In the genomic region with DNA sequence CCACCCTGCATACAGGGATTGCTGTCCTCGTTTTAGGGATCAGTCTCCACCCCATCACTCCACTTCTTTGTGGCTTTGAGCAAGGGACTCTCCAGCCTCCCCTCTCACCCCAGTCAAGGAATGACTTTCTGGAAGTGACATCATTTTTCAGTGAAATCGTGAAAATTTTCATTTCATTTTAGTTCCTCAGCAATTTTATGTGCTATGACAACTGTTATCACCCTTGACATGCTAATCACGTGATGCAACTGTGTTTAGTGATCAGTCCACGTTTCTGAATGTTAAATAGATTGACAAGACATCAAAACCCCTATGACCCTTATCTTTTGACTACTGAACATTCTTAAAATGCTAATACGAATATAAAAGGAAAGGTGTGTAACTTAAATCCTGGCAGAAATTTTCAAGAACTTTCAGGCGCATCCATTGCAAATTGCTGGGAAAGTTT, we compare ENCODE assay signal across 1 cellular context.
A peak's percentile ranks its signal among the peaks of the same experiment; 100 is the strongest.
TF ChIP-seq lines count a peak whose summit lies in the region.

No MANE protein-coding gene starts in this region.

TF ChIP-seq in K562, 482 proteins besides CTCF, POLR2A, EP300 and RAD21 (continued from another document and continues in another):
- TF ChIP-seq, protein P1, sequence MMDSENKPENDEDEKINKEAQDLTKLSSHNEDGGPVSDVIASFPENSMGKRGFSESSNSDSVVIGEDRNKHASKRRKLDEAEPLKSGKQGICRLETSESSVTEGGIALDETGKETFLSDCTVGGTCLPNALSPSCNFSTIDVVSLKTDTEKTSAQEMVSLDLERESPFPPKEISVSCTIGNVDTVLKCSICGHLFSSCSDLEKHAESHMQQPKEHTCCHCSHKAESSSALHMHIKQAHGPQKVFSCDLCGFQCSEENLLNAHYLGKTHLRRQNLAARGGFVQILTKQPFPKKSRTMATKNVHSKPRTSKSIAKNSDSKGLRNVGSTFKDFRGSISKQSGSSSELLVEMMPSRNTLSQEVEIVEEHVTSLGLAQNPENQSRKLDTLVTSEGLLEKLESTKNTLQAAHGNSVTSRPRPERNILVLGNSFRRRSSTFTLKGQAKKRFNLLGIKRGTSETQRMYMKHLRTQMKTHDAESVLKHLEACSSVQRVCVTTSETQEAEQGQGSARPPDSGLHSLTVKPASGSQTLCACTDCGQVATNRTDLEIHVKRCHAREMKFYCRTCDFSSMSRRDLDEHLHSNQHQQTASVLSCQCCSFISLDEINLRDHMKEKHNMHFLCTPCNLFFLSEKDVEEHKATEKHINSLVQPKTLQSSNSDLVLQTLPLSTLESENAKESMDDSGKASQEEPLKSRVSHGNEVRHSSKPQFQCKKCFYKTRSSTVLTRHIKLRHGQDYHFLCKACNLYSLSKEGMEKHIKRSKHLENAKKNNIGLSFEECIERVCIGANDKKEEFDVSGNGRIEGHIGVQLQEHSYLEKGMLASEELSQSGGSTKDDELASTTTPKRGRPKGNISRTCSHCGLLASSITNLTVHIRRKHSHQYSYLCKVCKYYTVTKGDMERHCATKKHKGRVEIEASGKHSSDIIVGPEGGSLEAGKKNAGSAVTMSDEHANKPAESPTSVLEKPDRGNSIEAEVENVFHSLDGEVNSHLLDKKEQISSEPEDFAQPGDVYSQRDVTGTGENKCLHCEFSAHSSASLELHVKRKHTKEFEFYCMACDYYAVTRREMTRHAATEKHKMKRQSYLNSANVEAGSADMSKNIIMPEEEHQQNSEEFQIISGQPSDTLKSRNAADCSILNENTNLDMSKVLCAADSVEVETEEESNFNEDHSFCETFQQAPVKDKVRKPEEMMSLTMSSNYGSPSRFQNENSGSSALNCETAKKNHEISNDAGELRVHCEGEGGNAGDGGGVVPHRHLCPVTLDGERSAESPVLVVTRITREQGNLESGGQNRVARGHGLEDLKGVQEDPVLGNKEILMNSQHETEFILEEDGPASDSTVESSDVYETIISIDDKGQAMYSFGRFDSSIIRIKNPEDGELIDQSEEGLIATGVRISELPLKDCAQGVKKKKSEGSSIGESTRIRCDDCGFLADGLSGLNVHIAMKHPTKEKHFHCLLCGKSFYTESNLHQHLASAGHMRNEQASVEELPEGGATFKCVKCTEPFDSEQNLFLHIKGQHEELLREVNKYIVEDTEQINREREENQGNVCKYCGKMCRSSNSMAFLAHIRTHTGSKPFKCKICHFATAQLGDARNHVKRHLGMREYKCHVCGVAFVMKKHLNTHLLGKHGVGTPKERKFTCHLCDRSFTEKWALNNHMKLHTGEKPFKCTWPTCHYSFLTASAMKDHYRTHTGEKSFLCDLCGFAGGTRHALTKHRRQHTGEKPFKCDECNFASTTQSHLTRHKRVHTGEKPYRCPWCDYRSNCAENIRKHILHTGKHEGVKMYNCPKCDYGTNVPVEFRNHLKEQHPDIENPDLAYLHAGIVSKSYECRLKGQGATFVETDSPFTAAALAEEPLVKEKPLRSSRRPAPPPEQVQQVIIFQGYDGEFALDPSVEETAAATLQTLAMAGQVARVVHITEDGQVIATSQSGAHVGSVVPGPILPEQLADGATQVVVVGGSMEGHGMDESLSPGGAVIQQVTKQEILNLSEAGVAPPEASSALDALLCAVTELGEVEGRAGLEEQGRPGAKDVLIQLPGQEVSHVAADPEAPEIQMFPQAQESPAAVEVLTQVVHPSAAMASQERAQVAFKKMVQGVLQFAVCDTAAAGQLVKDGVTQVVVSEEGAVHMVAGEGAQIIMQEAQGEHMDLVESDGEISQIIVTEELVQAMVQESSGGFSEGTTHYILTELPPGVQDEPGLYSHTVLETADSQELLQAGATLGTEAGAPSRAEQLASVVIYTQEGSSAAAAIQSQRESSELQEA (IDR thresholded peaks at IDR 0.05; ENCODE audit: low read depth), result no peak
- TF ChIP-seq ZBTB7A (IDR thresholded peaks at IDR 0.05; ENCODE audit: borderline replicate concordance, control insufficient read depth, low read depth, low read length) (no peak), ZNF280A (IDR thresholded peaks at IDR 0.05; ENCODE audit: low read depth, partially characterized antibody) (no peak), XRCC5 (IDR thresholded peaks at IDR 0.05; ENCODE audit: low read depth, low read length) (no peak), NR2C2 (CRISPR knock-in tag; IDR thresholded peaks at IDR 0.05) (no peak), NR2C2 (tag; IDR thresholded peaks at IDR 0.05) (peak; percentile 68), TAL1 (IDR thresholded peaks at IDR 0.05) (no peak), ZNF780A (CRISPR knock-in tag; IDR thresholded peaks at IDR 0.05) (no peak), BRF2 (IDR thresholded peaks at IDR 0.05; ENCODE audit: borderline replicate concordance, insufficient read depth, insufficient read length) (no peak), TFE3 (CRISPR knock-in tag; IDR thresholded peaks at IDR 0.05) (peak; percentile 98), ZNF212 (CRISPR knock-in tag; IDR thresholded peaks at IDR 0.05) (no peak), AFF1 (IDR thresholded peaks at IDR 0.05; ENCODE audit: low read depth in 1 of 2, partially characterized antibody in 2 of 2) (peak in 1 of 2 experiments; percentile 16), MAFG (tag; conservative IDR thresholded peaks at IDR 0.05) (no peak), CREB5 (CRISPR knock-in tag; IDR thresholded peaks at IDR 0.05) (no peak), NR2C1 (IDR thresholded peaks at IDR 0.05) (0 out of 2 replicates have a peak, but pooled peaks have one; percentile 18), NR2C1 (tag; IDR thresholded peaks at IDR 0.05) (no peak), CREB1 (IDR thresholded peaks at IDR 0.05) (no peak), CREB1 (CRISPR knock-in tag; IDR thresholded peaks at IDR 0.05) (0 out of 2 replicates have a peak, but pooled peaks have one; percentile 45), ZNF384 (IDR thresholded peaks at IDR 0.05; ENCODE audit: low read depth, low read length) (no peak), ZNF785 (CRISPR knock-in tag; IDR thresholded peaks at IDR 0.05) (no peak)
- TF ChIP-seq, protein P2, sequence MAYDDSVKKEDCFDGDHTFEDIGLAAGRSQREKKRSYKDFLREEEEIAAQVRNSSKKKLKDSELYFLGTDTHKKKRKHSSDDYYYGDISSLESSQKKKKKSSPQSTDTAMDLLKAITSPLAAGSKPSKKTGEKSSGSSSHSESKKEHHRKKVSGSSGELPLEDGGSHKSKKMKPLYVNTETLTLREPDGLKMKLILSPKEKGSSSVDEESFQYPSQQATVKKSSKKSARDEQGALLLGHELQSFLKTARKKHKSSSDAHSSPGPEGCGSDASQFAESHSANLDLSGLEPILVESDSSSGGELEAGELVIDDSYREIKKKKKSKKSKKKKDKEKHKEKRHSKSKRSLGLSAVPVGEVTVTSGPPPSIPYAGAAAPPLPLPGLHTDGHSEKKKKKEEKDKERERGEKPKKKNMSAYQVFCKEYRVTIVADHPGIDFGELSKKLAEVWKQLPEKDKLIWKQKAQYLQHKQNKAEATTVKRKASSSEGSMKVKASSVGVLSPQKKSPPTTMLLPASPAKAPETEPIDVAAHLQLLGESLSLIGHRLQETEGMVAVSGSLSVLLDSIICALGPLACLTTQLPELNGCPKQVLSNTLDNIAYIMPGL (CRISPR knock-in tag; IDR thresholded peaks at IDR 0.05), result no peak
- TF ChIP-seq, protein P3, sequence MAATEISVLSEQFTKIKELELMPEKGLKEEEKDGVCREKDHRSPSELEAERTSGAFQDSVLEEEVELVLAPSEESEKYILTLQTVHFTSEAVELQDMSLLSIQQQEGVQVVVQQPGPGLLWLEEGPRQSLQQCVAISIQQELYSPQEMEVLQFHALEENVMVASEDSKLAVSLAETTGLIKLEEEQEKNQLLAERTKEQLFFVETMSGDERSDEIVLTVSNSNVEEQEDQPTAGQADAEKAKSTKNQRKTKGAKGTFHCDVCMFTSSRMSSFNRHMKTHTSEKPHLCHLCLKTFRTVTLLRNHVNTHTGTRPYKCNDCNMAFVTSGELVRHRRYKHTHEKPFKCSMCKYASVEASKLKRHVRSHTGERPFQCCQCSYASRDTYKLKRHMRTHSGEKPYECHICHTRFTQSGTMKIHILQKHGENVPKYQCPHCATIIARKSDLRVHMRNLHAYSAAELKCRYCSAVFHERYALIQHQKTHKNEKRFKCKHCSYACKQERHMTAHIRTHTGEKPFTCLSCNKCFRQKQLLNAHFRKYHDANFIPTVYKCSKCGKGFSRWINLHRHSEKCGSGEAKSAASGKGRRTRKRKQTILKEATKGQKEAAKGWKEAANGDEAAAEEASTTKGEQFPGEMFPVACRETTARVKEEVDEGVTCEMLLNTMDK (IDR thresholded peaks at IDR 0.05; ENCODE audit: borderline replicate concordance, insufficient read depth, low read depth, low read length, poor library complexity, severe bottlenecking), result no peak
- TF ChIP-seq, protein P4, sequence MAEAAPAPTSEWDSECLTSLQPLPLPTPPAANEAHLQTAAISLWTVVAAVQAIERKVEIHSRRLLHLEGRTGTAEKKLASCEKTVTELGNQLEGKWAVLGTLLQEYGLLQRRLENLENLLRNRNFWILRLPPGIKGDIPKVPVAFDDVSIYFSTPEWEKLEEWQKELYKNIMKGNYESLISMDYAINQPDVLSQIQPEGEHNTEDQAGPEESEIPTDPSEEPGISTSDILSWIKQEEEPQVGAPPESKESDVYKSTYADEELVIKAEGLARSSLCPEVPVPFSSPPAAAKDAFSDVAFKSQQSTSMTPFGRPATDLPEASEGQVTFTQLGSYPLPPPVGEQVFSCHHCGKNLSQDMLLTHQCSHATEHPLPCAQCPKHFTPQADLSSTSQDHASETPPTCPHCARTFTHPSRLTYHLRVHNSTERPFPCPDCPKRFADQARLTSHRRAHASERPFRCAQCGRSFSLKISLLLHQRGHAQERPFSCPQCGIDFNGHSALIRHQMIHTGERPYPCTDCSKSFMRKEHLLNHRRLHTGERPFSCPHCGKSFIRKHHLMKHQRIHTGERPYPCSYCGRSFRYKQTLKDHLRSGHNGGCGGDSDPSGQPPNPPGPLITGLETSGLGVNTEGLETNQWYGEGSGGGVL (CRISPR knock-in tag; IDR thresholded peaks at IDR 0.05), result no peak
- TF ChIP-seq, protein P5, sequence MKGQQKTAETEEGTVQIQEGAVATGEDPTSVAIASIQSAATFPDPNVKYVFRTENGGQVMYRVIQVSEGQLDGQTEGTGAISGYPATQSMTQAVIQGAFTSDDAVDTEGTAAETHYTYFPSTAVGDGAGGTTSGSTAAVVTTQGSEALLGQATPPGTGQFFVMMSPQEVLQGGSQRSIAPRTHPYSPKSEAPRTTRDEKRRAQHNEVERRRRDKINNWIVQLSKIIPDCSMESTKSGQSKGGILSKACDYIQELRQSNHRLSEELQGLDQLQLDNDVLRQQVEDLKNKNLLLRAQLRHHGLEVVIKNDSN (CRISPR knock-in tag; IDR thresholded peaks at IDR 0.05), result peak; percentile 79
